Comparison of ENCODE assay signal across 18 cellular contexts in the genomic region with DNA sequence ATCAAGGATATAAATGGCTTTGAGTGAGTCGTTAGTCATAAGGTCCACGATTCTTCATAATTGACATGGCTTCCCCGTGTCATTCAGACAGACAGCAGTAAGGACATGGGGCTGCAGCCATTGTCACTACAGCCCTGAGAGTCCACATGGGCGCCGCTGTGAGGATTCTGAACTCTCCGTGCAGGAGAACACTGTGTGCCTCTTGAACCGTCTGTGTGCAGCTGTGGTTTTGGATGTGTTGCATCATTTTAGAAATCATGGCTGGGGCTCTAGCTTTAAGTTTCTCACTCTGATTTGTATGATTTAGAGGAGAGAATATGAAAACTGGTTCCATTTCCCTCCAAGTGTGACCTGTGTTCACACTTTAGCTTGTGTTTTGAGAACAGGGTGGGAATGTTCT. TPM values are rescaled to one million over a fixed set of nuclear protein-coding genes. Genes with fewer than 3 reads are reported as not detected.
DNase-seq lines count a peak whose midpoint lies in the region; ATAC-seq and TF ChIP-seq lines count a peak whose summit lies in the region.
"Had no signal": no experiment of that assay in that cellular context is flagged by ENCODE, and none has a peak within 500 bp of the region (broad histone marks: within the 10 kb centered on the region; RNA-seq: fewer than 3 reads in every experiment).

No MANE protein-coding gene starts in this region.

- H3K9me3 ChIP-seq in SK-N-SH (no peaks in the 10 kb centered on the region), transverse colon (no peaks in the 10 kb centered on the region)
- H3K9me3 ChIP-seq: mucosa of descending colon had no signal

- BruUV-seq in Calu3 (replicated peaks; lab: Mats Ljungman, UMichigan), result no TSS peak

- H3F3A ChIP-seq in SK-N-SH (replicated peaks; ENCODE audit: insufficient read depth), result no peaks in the 10 kb centered on the region

- H3K27me3 ChIP-seq in SK-N-SH (ENCODE audit: insufficient read depth) (no peaks in the 10 kb centered on the region), dorsolateral prefrontal cortex (no peaks in the 10 kb centered on the region), transverse colon (no peaks in the 10 kb centered on the region)

- H3K4me3 ChIP-seq in SK-N-SH (ENCODE audit: low read depth in 2 of 2, low read length in 1 of 2) (no peak overlapping the region), dorsolateral prefrontal cortex (peak overlapping the region in 14 of 59 donors; percentile 0 to 39 (median 15)), transverse colon (no peak overlapping the region)
- H3K4me3 ChIP-seq: mucosa of descending colon had no signal

- H3K4me2 ChIP-seq in SK-N-SH, result no peak overlapping the region

- H3K79me2 ChIP-seq in SK-N-SH (ENCODE audit: insufficient read depth), result no peaks in the 10 kb centered on the region

- H3K36me3 Mint-ChIP-seq in Calu3 (ENCODE audit: insufficient read depth, unreplicated experiment), result no peaks in the 10 kb centered on the region
- H3K36me3 Mint-ChIP-seq: type B pancreatic cell had no signal

- H3K36me3 ChIP-seq in SK-N-SH (replicated peaks in 1 of 2; ENCODE audit: control insufficient read depth in 1 of 2, insufficient read depth in 2 of 2, low read length in 1 of 2) (no peaks in the 10 kb centered on the region), transverse colon (no peaks in the 10 kb centered on the region)

- H3K9me3 Mint-ChIP-seq in Calu3 (ENCODE audit: low read depth, unreplicated experiment), result no peaks in the 10 kb centered on the region
- H3K9me3 Mint-ChIP-seq: HFFc6 had no signal

- in situ Hi-C loops in transverse colon (cut with MboI; ENCODE audit: low pct_ligation_motif_present in 1 of 4, low pct_unique_long_range_greater_than_20kb in 1 of 4, low sequenced_read_pairs in 3 of 4), result no loop called here

- no peak for TF ChIP-seq POLR2A in transverse colon (IDR thresholded peaks at IDR 0.05)

- ATAC-seq in SK-N-SH treated with all-trans-retinoic acid at 6 μM for 48 hours (no peak), HG03354 (IDR thresholded peaks at IDR 0.05; ENCODE audit: poor library complexity, severe bottlenecking, unreplicated experiment) (no peak), HG02852 (IDR thresholded peaks at IDR 0.05; ENCODE audit: unreplicated experiment) (no peak)
- ATAC-seq: mucosa of descending colon had no signal

- TF ChIP-seq EP300 in SK-N-SH (IDR thresholded peaks at IDR 0.05; ENCODE audit: borderline replicate concordance in 1 of 2, low read depth in 1 of 2, low read length in 1 of 2) (no peak), transverse colon (IDR thresholded peaks at IDR 0.05; ENCODE audit: low read depth) (no peak)

- POLR2A ChIA-PET in SK-N-SH (lab: Yijun Ruan, JAX), result no interaction called here

- H3K27ac ChIP-seq in SK-N-SH (ENCODE audit: low read depth in 2 of 2, low read length in 1 of 2) (no peak overlapping the region), dorsolateral prefrontal cortex (peak overlapping the region; percentile 22 to 98 (median 92)), transverse colon (peak overlapping the region in 2 of 4 donors; percentile 29 to 55)

- TF ChIP-seq CTCF in SK-N-SH (IDR thresholded peaks at IDR 0.05), result no peak
- TF ChIP-seq CTCF in dorsolateral prefrontal cortex (IDR thresholded peaks at IDR 0.05 in 54 of 56, conservative IDR thresholded peaks at IDR 0.05 in 2 of 56; ENCODE audit: low read depth in 1 of 56, partially characterized antibody in 56 of 56), result no peak
- TF ChIP-seq CTCF in transverse colon (IDR thresholded peaks at IDR 0.05), result no peak
- no peak for TF ChIP-seq CTCF in Calu3 (IDR thresholded peaks at IDR 0.05; ENCODE audit: unreplicated experiment)

- CTCF ChIA-PET in SK-N-SH (lab: Yijun Ruan, JAX), result interaction anchor here (1.0 kb wide), 1 partner anchor 13 kb away, joined by 3 read pairs; no protein-coding TSS in a partner anchor
- CTCF ChIA-PET in Calu3 (lab: Charles Lee), result interaction anchor here (0.6 kb wide), 1 partner anchor 14 kb away, joined by 8 read pairs; no protein-coding TSS in a partner anchor

- intact Hi-C loops in dorsolateral prefrontal cortex (cut with DNase I), result loop anchor here (2.0 kb wide), 1 partner anchor 47 kb away; a partner anchor contains a TSS
- intact Hi-C loops in transverse colon (cut with DNase I; ENCODE audit: low total_unique reads), result no loop called here
- intact Hi-C loops in Calu3 (cut with micrococcal nuclease; ENCODE audit: unreplicated experiment), result no loop called here

- H3K4me1 Mint-ChIP-seq in Calu3 (ENCODE audit: low read depth, unreplicated experiment), result no peaks in the 10 kb centered on the region

- no peak overlapping the region for H3K27ac Mint-ChIP-seq in Calu3 (ENCODE audit: unreplicated experiment)
- H3K27ac Mint-ChIP-seq: CD4-positive, alpha-beta T cell; HFFc6; type B pancreatic cell had no signal

- H3K4me1 ChIP-seq in SK-N-SH (ENCODE audit: control insufficient read depth in 1 of 2, insufficient read depth in 2 of 2, low read depth in 1 of 2, low read length in 1 of 2) (peaks cover 0 to 12% of the 10 kb centered on the region in 2 experiments; a peak in 1 of 4 replicates), transverse colon (no peaks in the 10 kb centered on the region)

- no peak overlapping the region for H3K9ac ChIP-seq in SK-N-SH

- H2AFZ ChIP-seq in SK-N-SH (ENCODE audit: low read depth), result 0 out of 2 replicates have a peak overlapping the region, but pooled peaks have one; percentile 4

- TF ChIP-seq RAD21 in SK-N-SH (IDR thresholded peaks at IDR 0.05; ENCODE audit: low read length), result no peak

- no peak overlapping the region for H3K4me3 Mint-ChIP-seq in Calu3 (ENCODE audit: low read depth, unreplicated experiment)
- H3K4me3 Mint-ChIP-seq: CD4-positive, alpha-beta T cell; HFFc6; type B pancreatic cell had no signal

- H3K27me3 Mint-ChIP-seq in Calu3 (ENCODE audit: unreplicated experiment), result peaks cover 11% of the 10 kb centered on the region
- H3K27me3 Mint-ChIP-seq: CD4-positive, alpha-beta T cell; type B pancreatic cell had no signal

- H4K20me1 ChIP-seq in SK-N-SH (ENCODE audit: insufficient read depth), result no peaks in the 10 kb centered on the region

- no peaks in the 10 kb centered on the region; the same call in 1 of the 2 replicates for H3K9me2 ChIP-seq in SK-N-SH

- DNase-seq in SK-N-SH (no peak), dorsolateral prefrontal cortex (peak in 8 of 10 donors; percentile 21 to 61 (median 54)), myocyte (ENCODE audit: low read depth) (peak; percentile 6), transverse colon (peak; percentile 11), Calu3 (no peak)
- DNase-seq: 8988T; activated CD4-positive, alpha-beta T cell treated with anti-CD3 and anti-CD28 coated beads, Interleukin-2, amount 50 U/mL, for 48 hours; CD4-positive, alpha-beta T cell; effector CD8-positive, alpha-beta T cell; HFFc6; NCI-H82; SIG-M5; stimulated activated CD4-positive, alpha-beta T cell treated with anti-CD3 and anti-CD28 coated beads, Interleukin-2, amount 100 ng/mL, for 48 hours had no signal

- WGBS in SK-N-SH (ENCODE audit: low lambda C conversion rate), result 90% methylated on average over 4 of the region's 7 CpGs
- 76% methylated on average over 6 to 7 of the region's 7 CpGs for WGBS in transverse colon (ENCODE audit: low coverage in 1 of 2), 2 donors

TF ChIP-seq in SK-N-SH, 30 proteins besides CTCF, POLR2A, EP300 and RAD21 (continues in another document):
- no peak for TF ChIP-seq GATA2 (CRISPR knock-in tag; IDR thresholded peaks at IDR 0.05)
- TF ChIP-seq NFIC (IDR thresholded peaks at IDR 0.05; ENCODE audit: borderline replicate concordance), result no peak
- no peak for TF ChIP-seq YY1 (IDR thresholded peaks at IDR 0.05; ENCODE audit: low read depth)
- TF ChIP-seq TCF12 (IDR thresholded peaks at IDR 0.05), result no peak
- TF ChIP-seq SIN3A (IDR thresholded peaks at IDR 0.05; ENCODE audit: borderline replicate concordance, low read depth, low read length), result no peak
- TF ChIP-seq FOXM1 (IDR thresholded peaks at IDR 0.05; ENCODE audit: low read depth), result no peak
- no peak for TF ChIP-seq FOXJ3 (CRISPR knock-in tag; IDR thresholded peaks at IDR 0.05)
- TF ChIP-seq JUND (IDR thresholded peaks at IDR 0.05), result no peak
- TF ChIP-seq RXRA (IDR thresholded peaks at IDR 0.05; ENCODE audit: borderline replicate concordance, low read depth), result no peak

TF ChIP-seq in SK-N-SH treated with all-trans-retinoic acid at 6 μM for 48 hours, 23 proteins besides CTCF, POLR2A, EP300 and RAD21 (continues in another document):
- no peak for TF ChIP-seq ZFP30 (CRISPR knock-in tag; IDR thresholded peaks at IDR 0.05)
- no peak for TF ChIP-seq ZFP3 (CRISPR knock-in tag; IDR thresholded peaks at IDR 0.05)
- no peak for TF ChIP-seq PPARA (CRISPR knock-in tag; IDR thresholded peaks at IDR 0.05; ENCODE audit: borderline replicate concordance)
- TF ChIP-seq, protein P1, sequence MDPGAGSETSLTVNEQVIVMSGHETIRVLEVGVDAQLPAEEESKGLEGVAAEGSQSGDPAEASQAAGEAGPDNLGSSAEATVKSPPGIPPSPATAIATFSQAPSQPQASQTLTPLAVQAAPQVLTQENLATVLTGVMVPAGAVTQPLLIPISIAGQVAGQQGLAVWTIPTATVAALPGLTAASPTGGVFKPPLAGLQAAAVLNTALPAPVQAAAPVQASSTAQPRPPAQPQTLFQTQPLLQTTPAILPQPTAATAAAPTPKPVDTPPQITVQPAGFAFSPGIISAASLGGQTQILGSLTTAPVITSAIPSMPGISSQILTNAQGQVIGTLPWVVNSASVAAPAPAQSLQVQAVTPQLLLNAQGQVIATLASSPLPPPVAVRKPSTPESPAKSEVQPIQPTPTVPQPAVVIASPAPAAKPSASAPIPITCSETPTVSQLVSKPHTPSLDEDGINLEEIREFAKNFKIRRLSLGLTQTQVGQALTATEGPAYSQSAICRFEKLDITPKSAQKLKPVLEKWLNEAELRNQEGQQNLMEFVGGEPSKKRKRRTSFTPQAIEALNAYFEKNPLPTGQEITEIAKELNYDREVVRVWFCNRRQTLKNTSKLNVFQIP (CRISPR knock-in tag; IDR thresholded peaks at IDR 0.05; ENCODE audit: borderline replicate concordance, low read depth), result no peak

RNA-seq across cellular contexts. Expression of a gene that starts 47.2 kb away (rescaled TPM):
- polyA plus RNA-seq in SK-N-SH (2012; rRNA removed), result 4.3 and 4.5 TPM in 2 replicates
- 4.2 and 4.6 TPM in 2 replicates for polyA plus RNA-seq in SK-N-SH (2012; cell fraction: cytosol; rRNA removed)
- 7.1 and 7.3 TPM in 2 replicates for polyA plus RNA-seq in SK-N-SH (2012; cell fraction: nucleus; rRNA removed)
- total RNA-seq in dorsolateral prefrontal cortex (100 to 1,000 TPM in 2 of 120 experiments, 10 to 100 TPM in 118; 39.6 to 118 (median 65.9) TPM), myocyte (0.10 and 0.19 TPM in 2 replicates), transverse colon (1 to 10 TPM in 3 of 4 donors, under 1 TPM in 1; 0.96 to 6.4 (median 1.8) TPM), Calu3 (2022) (not detected in 2 replicates)
- 0.67 TPM for polyA plus RNA-seq in myocyte (2012)
- total RNA-seq: CD4-positive, alpha-beta T cell; HFFc6 had no signal

Comparison
In these comparisons a context has a peak if more than half of its experiments do, and no peak if none do; other contexts are left out.
1. DNase-seq: peak in dorsolateral prefrontal cortex (8 of 10), myocyte (single experiment) and transverse colon (single experiment); none in SK-N-SH (single experiment) and Calu3 (single experiment).
2. H3K27ac ChIP-seq: peak in dorsolateral prefrontal cortex (59 of 59); none in SK-N-SH (0 of 2).
3. RNA of a gene that starts 47.2 kb away (total RNA-seq): 39.6 to 118 TPM in dorsolateral prefrontal cortex; 0.96 to 6.4 TPM in transverse colon, 0.10 to 0.19 TPM in myocyte and not detected in Calu3; every median in the first group is over 4 times any median in the second.
4. intact Hi-C loops: an anchor here in dorsolateral prefrontal cortex (2.0 kb wide); none called in transverse colon and Calu3.